30 cellular contexts compared by ENCODE assay signal in the genomic region with DNA sequence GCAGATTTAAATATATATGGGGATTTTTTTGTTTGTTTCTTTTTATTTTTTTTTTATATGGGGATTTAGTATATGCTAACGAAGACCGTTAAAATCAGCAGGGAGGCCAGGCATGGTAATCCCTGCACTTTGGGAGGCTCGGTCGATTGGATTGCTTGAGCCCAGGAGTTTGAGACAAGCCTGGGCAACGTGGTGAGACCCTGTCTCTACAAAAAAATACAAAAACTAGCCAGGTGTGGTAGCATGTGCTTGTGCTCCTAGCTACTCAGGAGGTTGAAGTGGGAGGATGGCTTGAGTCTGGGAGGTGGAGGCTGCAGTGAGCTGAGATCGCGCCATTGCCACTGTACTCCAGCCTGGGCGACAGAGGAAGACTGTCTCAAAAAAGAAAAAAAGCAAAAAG. TPM values are rescaled to one million over a fixed set of nuclear protein-coding genes. Genes with fewer than 3 reads are reported as not detected.
"Had no signal": no experiment of that assay in that cellular context is flagged by ENCODE, and none has a peak within 500 bp of the region (broad histone marks: within the 10 kb centered on the region; RNA-seq: fewer than 3 reads in every experiment).

No MANE protein-coding gene starts in this region.

- DNase-seq: heart right ventricle; left colon; left lung; lower lobe of right lung; mammary epithelial cell; mesenchymal stem cell; naive B cell; natural killer cell; nephron progenitor cell; ovary; right lobe of liver; stimulated activated CD4-positive, alpha-beta T cell treated with anti-CD3 and anti-CD28 coated beads, Interleukin-1b, Interleukin-23, amount 100 ng/mL, for 48 hours; stimulated activated CD4-positive, alpha-beta T cell treated with anti-CD3 and anti-CD28 coated beads, Interleukin-2, amount 100 ng/mL, for 48 hours; stimulated activated CD4-positive, alpha-beta T cell treated with anti-CD3 and anti-CD28 coated beads, Interleukin-4, amount 100 ng/mL, for 4 hours; stimulated activated CD8-positive, alpha-beta memory T cell treated with anti-CD3 and anti-CD28 coated beads, Interleukin-4, amount 100 ng/mL, for 48 hours; stimulated activated naive CD4-positive, alpha-beta T cell treated with Interleukin-2 at 50 U/mL for 16 hours; stimulated activated naive CD8-positive, alpha-beta T cell treated with anti-CD3 and anti-CD28 coated beads, Interleukin-15, amount 100 ng/mL, for 72 hours; substantia nigra; thyroid gland; transverse colon; upper lobe of right lung had no signal

- H3K27ac ChIP-seq: heart right ventricle, hepatocyte, left lung, lower lobe of right lung, ovary, right atrium auricular region, right lobe of liver, thyroid gland, transverse colon, upper lobe of right lung had no signal

- H3K4me3 ChIP-seq: heart right ventricle, hepatocyte, left lung, lower lobe of right lung, ovary, right atrium auricular region, right lobe of liver, smooth muscle cell, thyroid gland, transverse colon, upper lobe of right lung had no signal

- H3K27me3 ChIP-seq: hepatocyte, ovary, right atrium auricular region, right lobe of liver, thyroid gland, upper lobe of right lung had no signal

- H3K79me2 ChIP-seq: hepatocyte had no signal

- H2AFZ ChIP-seq: hepatocyte had no signal

- FAIRE-seq: keratinocyte, urothelium cell line had no signal

- H3K36me3 ChIP-seq: heart right ventricle, left lung, lower lobe of right lung, ovary, right atrium auricular region, right lobe of liver, thyroid gland, transverse colon, upper lobe of right lung had no signal

- H3K9me3 ChIP-seq: heart right ventricle, left lung, lower lobe of right lung, ovary, right atrium auricular region, right lobe of liver, thyroid gland, transverse colon, upper lobe of right lung had no signal

- H3K4me2 ChIP-seq: hepatocyte, smooth muscle cell had no signal

- H3K4me1 ChIP-seq: heart right ventricle, left lung, lower lobe of right lung, right atrium auricular region, right lobe of liver, thyroid gland, transverse colon, upper lobe of right lung had no signal

RNA-seq across cellular contexts. Expression of gene MEIOC, which starts 22.3 kb away (rescaled TPM):
- total RNA-seq: left colon, left lung, liver, lower lobe of right lung, mononuclear cell, natural killer cell, omental fat pad, ovary, pulmonary artery endothelial cell, right lobe of liver, smooth muscle cell, transverse colon, upper lobe of right lung had no signal
- polyA plus RNA-seq: smooth muscle cell had no signal
